In the genomic region with DNA sequence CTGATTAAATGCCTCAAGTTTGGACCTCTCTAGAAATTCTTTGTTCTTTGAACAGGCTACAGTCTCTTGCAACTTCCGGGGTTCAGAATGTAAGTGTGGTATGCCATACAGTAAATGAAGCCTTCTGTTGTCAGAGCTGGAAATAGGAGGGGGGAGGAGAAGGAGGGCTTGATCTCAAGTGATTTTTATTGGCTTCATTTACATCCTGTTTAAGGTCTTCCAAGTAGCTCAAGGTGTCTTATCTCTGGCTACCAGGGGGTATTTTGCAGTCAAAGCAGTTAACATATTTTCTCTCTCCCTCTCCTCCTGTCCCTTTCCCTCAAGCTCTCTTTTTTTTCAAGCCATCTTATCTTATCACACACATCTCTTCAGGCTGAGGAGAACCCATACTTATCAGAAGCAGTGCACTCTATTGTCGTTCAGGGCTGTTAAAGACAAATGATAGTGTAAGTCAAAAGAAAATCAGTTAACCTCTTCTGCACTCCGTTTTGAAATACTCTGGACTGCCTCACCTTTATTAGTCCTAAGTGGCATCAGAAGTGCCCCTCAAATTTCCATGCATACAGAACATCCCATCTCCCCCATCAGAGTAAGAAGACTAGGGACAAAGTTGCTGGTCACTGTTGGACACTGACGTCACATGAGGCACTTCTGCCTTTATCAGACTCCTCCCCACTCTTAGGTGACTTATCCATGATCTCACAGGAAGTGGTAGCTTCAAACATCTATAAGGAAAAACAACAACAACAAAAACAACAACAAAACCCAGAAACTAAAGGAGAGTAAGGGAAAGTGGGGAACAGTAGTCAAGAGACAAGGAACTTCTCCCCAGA, we compare ENCODE assay signal across 1 cellular context.
A peak's percentile ranks its signal among the peaks of the same experiment; 100 is the strongest.
TF ChIP-seq lines count a peak whose summit lies in the region.

No MANE protein-coding gene starts in this region.

TF ChIP-seq in K562, 482 proteins besides CTCF, POLR2A, EP300 and RAD21 (continued from another document and continues in another):
- TF ChIP-seq CREB1 (IDR thresholded peaks at IDR 0.05): no peak
- peak; percentile 49; the same call in 1 of the 2 replicates for TF ChIP-seq CREB1 (CRISPR knock-in tag; IDR thresholded peaks at IDR 0.05)
- TF ChIP-seq ZNF764 (CRISPR knock-in tag; IDR thresholded peaks at IDR 0.05; ENCODE audit: low read depth): no peak
- TF ChIP-seq FOXM1 (IDR thresholded peaks at IDR 0.05; ENCODE audit: low read depth): peak; percentile 88
- no peak for TF ChIP-seq FOXM1 (CRISPR knock-in tag; IDR thresholded peaks at IDR 0.05; ENCODE audit: low read depth)
- TF ChIP-seq CC2D1A (IDR thresholded peaks at IDR 0.05): 0 out of 2 replicates have a peak, but pooled peaks have one; percentile 70
- TF ChIP-seq, protein P1, sequence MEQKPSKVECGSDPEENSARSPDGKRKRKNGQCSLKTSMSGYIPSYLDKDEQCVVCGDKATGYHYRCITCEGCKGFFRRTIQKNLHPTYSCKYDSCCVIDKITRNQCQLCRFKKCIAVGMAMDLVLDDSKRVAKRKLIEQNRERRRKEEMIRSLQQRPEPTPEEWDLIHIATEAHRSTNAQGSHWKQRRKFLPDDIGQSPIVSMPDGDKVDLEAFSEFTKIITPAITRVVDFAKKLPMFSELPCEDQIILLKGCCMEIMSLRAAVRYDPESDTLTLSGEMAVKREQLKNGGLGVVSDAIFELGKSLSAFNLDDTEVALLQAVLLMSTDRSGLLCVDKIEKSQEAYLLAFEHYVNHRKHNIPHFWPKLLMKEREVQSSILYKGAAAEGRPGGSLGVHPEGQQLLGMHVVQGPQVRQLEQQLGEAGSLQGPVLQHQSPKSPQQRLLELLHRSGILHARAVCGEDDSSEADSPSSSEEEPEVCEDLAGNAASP (IDR thresholded peaks at IDR 0.05): no peak
- TF ChIP-seq ADNP (tag; IDR thresholded peaks at IDR 0.05): no peak
- TF ChIP-seq SIRT6 (IDR thresholded peaks at IDR 0.05; ENCODE audit: low read depth, low read length): no peak
- 0 out of 2 replicates have a peak, but pooled peaks have one; percentile 25 for TF ChIP-seq NCOA1 (IDR thresholded peaks at IDR 0.05; ENCODE audit: low read depth)
- TF ChIP-seq ILK (tag; IDR thresholded peaks at IDR 0.05; ENCODE audit: borderline replicate concordance, low read depth): no peak
- peak; percentile 70 for TF ChIP-seq FOXJ2 (tag; IDR thresholded peaks at IDR 0.05)
- 0 out of 2 replicates have a peak, but pooled peaks have one; percentile 52 for TF ChIP-seq MEF2D (tag; conservative IDR thresholded peaks at IDR 0.05; ENCODE audit: low read depth)
- no peak for TF ChIP-seq HNRNPUL1 (IDR thresholded peaks at IDR 0.05; ENCODE audit: low read length)
- TF ChIP-seq ZNF699 (CRISPR knock-in tag; IDR thresholded peaks at IDR 0.05; ENCODE audit: insufficient replicate concordance): no peak
- no peak for TF ChIP-seq CTCFL (IDR thresholded peaks at IDR 0.05; ENCODE audit: borderline replicate concordance, insufficient read depth, low read depth, low read length, poor library complexity, severe bottlenecking)
- no peak for TF ChIP-seq NR2C1 (IDR thresholded peaks at IDR 0.05)
- no peak for TF ChIP-seq NR2C1 (tag; IDR thresholded peaks at IDR 0.05)
- TF ChIP-seq ZNF318 (IDR thresholded peaks at IDR 0.05; ENCODE audit: borderline replicate concordance in 1 of 2, low read depth in 1 of 2): peak in 1 of 2 experiments; percentile 46; a peak in 1 of 4 replicates
- no peak for TF ChIP-seq ZNF23 (CRISPR knock-in tag; IDR thresholded peaks at IDR 0.05)
- peak; percentile 74 for TF ChIP-seq ZNF766 (CRISPR knock-in tag; conservative IDR thresholded peaks at IDR 0.05)
- no peak for TF ChIP-seq ZNF408 (CRISPR knock-in tag; IDR thresholded peaks at IDR 0.05; ENCODE audit: low read depth)
- no peak for TF ChIP-seq ARNT (IDR thresholded peaks at IDR 0.05)
- TF ChIP-seq TFAP4 (CRISPR knock-in tag; IDR thresholded peaks at IDR 0.05; ENCODE audit: borderline replicate concordance): no peak
- no peak for TF ChIP-seq MLX (CRISPR knock-in tag; conservative IDR thresholded peaks at IDR 0.05)
- TF ChIP-seq CHD4 (IDR thresholded peaks at IDR 0.05; ENCODE audit: insufficient read depth, insufficient replicate concordance, low read depth, low read length, poor library complexity, severe bottlenecking): no peak
- no peak for TF ChIP-seq SIN3A (IDR thresholded peaks at IDR 0.05; ENCODE audit: borderline replicate concordance in 2 of 2, control insufficient read depth in 1 of 2, low read depth in 2 of 2, low read length in 2 of 2)
- TF ChIP-seq NUFIP1 (IDR thresholded peaks at IDR 0.05; ENCODE audit: partially characterized antibody): no peak
- TF ChIP-seq ZNF174 (CRISPR knock-in tag; IDR thresholded peaks at IDR 0.05): no peak
- peak; percentile 90 for TF ChIP-seq ELF4 (CRISPR knock-in tag; IDR thresholded peaks at IDR 0.05)
- peak; percentile 55 for TF ChIP-seq MEIS2 (IDR thresholded peaks at IDR 0.05; ENCODE audit: partially characterized antibody)
- TF ChIP-seq, protein P2, sequence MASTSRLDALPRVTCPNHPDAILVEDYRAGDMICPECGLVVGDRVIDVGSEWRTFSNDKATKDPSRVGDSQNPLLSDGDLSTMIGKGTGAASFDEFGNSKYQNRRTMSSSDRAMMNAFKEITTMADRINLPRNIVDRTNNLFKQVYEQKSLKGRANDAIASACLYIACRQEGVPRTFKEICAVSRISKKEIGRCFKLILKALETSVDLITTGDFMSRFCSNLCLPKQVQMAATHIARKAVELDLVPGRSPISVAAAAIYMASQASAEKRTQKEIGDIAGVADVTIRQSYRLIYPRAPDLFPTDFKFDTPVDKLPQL (IDR thresholded peaks at IDR 0.05; ENCODE audit: extremely low read depth, insufficient read length): no peak
- TF ChIP-seq HMG20B (CRISPR knock-in tag; IDR thresholded peaks at IDR 0.05): no peak
- TF ChIP-seq MEF2A (IDR thresholded peaks at IDR 0.05; ENCODE audit: control insufficient read depth, low read depth, low read length): no peak
- TF ChIP-seq ZNF512 (tag; IDR thresholded peaks at IDR 0.05): no peak
- TF ChIP-seq CBX8 (IDR thresholded peaks at IDR 0.05; ENCODE audit: borderline replicate concordance, extremely low read depth, low read depth, low read length, poor library complexity, severe bottlenecking): no peak
- no peak for TF ChIP-seq DMBX1 (CRISPR knock-in tag; IDR thresholded peaks at IDR 0.05; ENCODE audit: borderline replicate concordance)
